ENCODE assay signal across 10 cellular contexts in genomic region chr2:45010706-45011036, GRCh38. TPM values are rescaled to one million over a fixed set of nuclear protein-coding genes. Genes with fewer than 3 reads are reported as not detected.
DNase-seq lines count a peak whose midpoint lies in the region; ATAC-seq and TF ChIP-seq lines count a peak whose summit lies in the region.
"Had no signal": no experiment of that assay in that cellular context is flagged by ENCODE, and none has a peak within 500 bp of the region (broad histone marks: within the 10 kb centered on the region; RNA-seq: fewer than 3 reads in every experiment).

No MANE protein-coding gene starts in this region.

- no peak overlapping the region for H3K27ac ChIP-seq in uterus
- H3K27ac ChIP-seq: BLaER1 had no signal

- no peaks in the 10 kb centered on the region for H3K9me3 ChIP-seq in uterus

- peaks cover 48% of the 10 kb centered on the region for H3K27me3 Mint-ChIP-seq in activated naive CD8-positive, alpha-beta T cell
- peaks cover 81% of the 10 kb centered on the region for H3K27me3 Mint-ChIP-seq in activated naive CD8-positive, alpha-beta T cell treated with anti-CD3 and anti-CD28 coated beads, Interleukin-2, amount 50 U/mL, for 24 hours
- peaks cover 77 to 92% of the 10 kb centered on the region in 2 donors for H3K27me3 Mint-ChIP-seq in effector memory CD8-positive, alpha-beta T cell
- H3K27me3 Mint-ChIP-seq in naive B cell: peaks cover 62 to 83% (median 81%) of the 10 kb centered on the region in 3 donors

- ATAC-seq in activated naive CD8-positive, alpha-beta T cell treated with anti-CD3 and anti-CD28 coated beads, Interleukin-2, amount 50 U/mL, for 24 hours: no peak
- ATAC-seq in effector memory CD8-positive, alpha-beta T cell (replicated peaks): no peak
- no peak for ATAC-seq in naive B cell (ENCODE audit: low read depth in 2 of 2)
- no peak for ATAC-seq in HG03039 (IDR thresholded peaks at IDR 0.05; ENCODE audit: unreplicated experiment)
- ATAC-seq in HG02938 (IDR thresholded peaks at IDR 0.05; ENCODE audit: unreplicated experiment): no peak

- H3K9me3 Mint-ChIP-seq in activated naive CD8-positive, alpha-beta T cell (ENCODE audit: low read depth): no peaks in the 10 kb centered on the region
- no peaks in the 10 kb centered on the region for H3K9me3 Mint-ChIP-seq in activated naive CD8-positive, alpha-beta T cell treated with anti-CD3 and anti-CD28 coated beads, Interleukin-2, amount 50 U/mL, for 24 hours
- H3K9me3 Mint-ChIP-seq in effector memory CD8-positive, alpha-beta T cell: no peaks in the 10 kb centered on the region
- H3K9me3 Mint-ChIP-seq in naive B cell: peaks cover 0 to 3% (median 0%) of the 10 kb centered on the region in 7 donors
- H3K9me3 Mint-ChIP-seq: activated CD4-positive, alpha-beta memory T cell treated with anti-CD3 and anti-CD28 coated beads for 36 hours had no signal

- intact Hi-C loops in uterus (cut with DNase I; ENCODE audit: low total_unique reads): no loop called here

- no peak overlapping the region for H3K27ac Mint-ChIP-seq in activated naive CD8-positive, alpha-beta T cell
- H3K27ac Mint-ChIP-seq in activated naive CD8-positive, alpha-beta T cell treated with anti-CD3 and anti-CD28 coated beads, Interleukin-2, amount 50 U/mL, for 24 hours: no peak overlapping the region
- H3K27ac Mint-ChIP-seq in effector memory CD8-positive, alpha-beta T cell: no peak overlapping the region
- peak overlapping the region in 1 of 6 donors; percentile 43 for H3K27ac Mint-ChIP-seq in naive B cell
- H3K27ac Mint-ChIP-seq: activated CD4-positive, alpha-beta memory T cell treated with anti-CD3 and anti-CD28 coated beads for 36 hours had no signal

- TF ChIP-seq POLR2A in uterus (IDR thresholded peaks at IDR 0.05): no peak

- TF ChIP-seq CTCF in uterus (IDR thresholded peaks at IDR 0.05): no peak

- H3K4me1 ChIP-seq in uterus: peaks cover 0 to 20% of the 10 kb centered on the region in 2 donors
- H3K4me1 ChIP-seq: BLaER1 had no signal

- no peaks in the 10 kb centered on the region for H3K36me3 ChIP-seq in uterus

- H3K4me3 ChIP-seq in uterus: peak overlapping the region; percentile 21 to 30
- H3K4me3 ChIP-seq: BLaER1 had no signal

- DNase-seq in activated naive CD8-positive, alpha-beta T cell treated with anti-CD3 and anti-CD28 coated beads, Interleukin-2, amount 50 U/mL, for 24 hours: no peak
- DNase-seq in effector memory CD8-positive, alpha-beta T cell: no peak
- no peak for DNase-seq in naive B cell
- DNase-seq in uterus: no peak
- no peak for DNase-seq in NCI-H2107 (lab: John Stamatoyannopoulos, UW)
- DNase-seq: activated CD4-positive, alpha-beta memory T cell treated with anti-CD3 and anti-CD28 coated beads for 36 hours had no signal

- no peaks in the 10 kb centered on the region for H3K36me3 Mint-ChIP-seq in activated naive CD8-positive, alpha-beta T cell
- H3K36me3 Mint-ChIP-seq in activated naive CD8-positive, alpha-beta T cell treated with anti-CD3 and anti-CD28 coated beads, Interleukin-2, amount 50 U/mL, for 24 hours (ENCODE audit: low read depth): no peaks in the 10 kb centered on the region
- no peaks in the 10 kb centered on the region for H3K36me3 Mint-ChIP-seq in effector memory CD8-positive, alpha-beta T cell (ENCODE audit: insufficient read depth)
- H3K36me3 Mint-ChIP-seq in naive B cell: no peaks in the 10 kb centered on the region
- H3K36me3 Mint-ChIP-seq: activated CD4-positive, alpha-beta memory T cell treated with anti-CD3 and anti-CD28 coated beads for 36 hours had no signal

- H3K27me3 ChIP-seq in uterus: peaks cover 9 to 27% of the 10 kb centered on the region in 2 donors

- H3K4me3 Mint-ChIP-seq in activated naive CD8-positive, alpha-beta T cell: peak overlapping the region; percentile 30
- no peak overlapping the region for H3K4me3 Mint-ChIP-seq in activated naive CD8-positive, alpha-beta T cell treated with anti-CD3 and anti-CD28 coated beads, Interleukin-2, amount 50 U/mL, for 24 hours
- H3K4me3 Mint-ChIP-seq in effector memory CD8-positive, alpha-beta T cell: peak overlapping the region; percentile 11 to 79
- H3K4me3 Mint-ChIP-seq in naive B cell: peak overlapping the region; percentile 56 to 89 (median 80)

- peaks cover 30% of the 10 kb centered on the region for H3K4me1 Mint-ChIP-seq in activated naive CD8-positive, alpha-beta T cell (ENCODE audit: low read depth)
- H3K4me1 Mint-ChIP-seq in activated naive CD8-positive, alpha-beta T cell treated with anti-CD3 and anti-CD28 coated beads, Interleukin-2, amount 50 U/mL, for 24 hours: peaks cover 21% of the 10 kb centered on the region
- H3K4me1 Mint-ChIP-seq in effector memory CD8-positive, alpha-beta T cell (ENCODE audit: low read depth in 2 of 2): peaks cover 14 to 18% of the 10 kb centered on the region in 2 donors
- peaks cover 30 to 64% (median 59%) of the 10 kb centered on the region in 3 donors for H3K4me1 Mint-ChIP-seq in naive B cell

RNA-seq across cellular contexts. Expression of gene SIX2, which starts 1.4 kb away (rescaled TPM):
- not detected for polyA plus RNA-seq in naive B cell (ENCODE audit: low read depth in 6 of 6)
- total RNA-seq in uterus: under 1 TPM in 2 of 4 donors, not detected in 2; 0.24 to 0.48 TPM
- total RNA-seq: activated CD4-positive, alpha-beta memory T cell treated with anti-CD3 and anti-CD28 coated beads for 36 hours had no signal
